Comparison of ENCODE assay signal across 23 cellular contexts in genomic region chr10:17010363-17011145, GRCh38.
DNase-seq lines count a peak whose midpoint lies in the region; ATAC-seq and TF ChIP-seq lines count a peak whose summit lies in the region.
"Had no signal": no experiment of that assay in that cellular context is flagged by ENCODE, and none has a peak within 500 bp of the region (broad histone marks: within the 10 kb centered on the region; RNA-seq: fewer than 3 reads in every experiment).

No MANE protein-coding gene starts in this region.

- TF ChIP-seq POLR2A in gastrocnemius medialis (IDR thresholded peaks at IDR 0.05), result no peak

- DNase-seq in right atrium auricular region (ENCODE audit: low spot score) (no peak), cardiac septum (ENCODE audit: low spot score) (no peak), left lung (no peak), gastrocnemius medialis (no peak), activated T-cell treated with anti-CD3 and anti-CD28 coated beads for 4 hours (no peak), HEK293T (ENCODE audit: extremely low spot score) (no peak)
- no peak for DNase-seq in effector CD4-positive, alpha-beta T cell
- DNase-seq in activated naive CD4-positive, alpha-beta T cell treated with anti-CD3 and anti-CD28 coated beads, Interleukin-2, amount 50 U/mL, for 72 hours (ENCODE audit: low spot score in 2 of 2), result no peak
- DNase-seq: ACHN; activated B cell treated with CpG ODN at 0.5 μM for 24 hours; activated CD8-positive, alpha-beta T cell treated with anti-CD3 and anti-CD28 coated beads for 36 hours; activated naive CD4-positive, alpha-beta T cell treated with anti-CD3 and anti-CD28 coated beads, Interleukin-2, amount 10 ng/mL, durations not matched to agents 7 days and 5 days; activated T-cell treated with anti-CD3 and anti-CD28 coated beads, Interleukin-2, amount 50 U/mL, for 4 hours; aorta; NCI-H146; NCI-H748 treated with DMSO at 0.1 percent for 48 hours; PC-3; stimulated activated CD4-positive, alpha-beta T cell treated with anti-CD3 and anti-CD28 coated beads, Interleukin-2, amount 100 ng/mL, for 24 hours had no signal

- peaks cover 14 to 23% of the 10 kb centered on the region in 2 donors for H3K36me3 Mint-ChIP-seq in activated naive CD4-positive, alpha-beta T cell treated with anti-CD3 and anti-CD28 coated beads, Interleukin-2, amount 50 U/mL, for 72 hours

- H3K9me3 ChIP-seq in right atrium auricular region, result peaks cover 0 to 6% of the 10 kb centered on the region in 2 donors
- H3K9me3 ChIP-seq in left lung, result no peaks in the 10 kb centered on the region
- H3K9me3 ChIP-seq in gastrocnemius medialis, result no peaks in the 10 kb centered on the region

- TF ChIP-seq CTCF in right atrium auricular region (IDR thresholded peaks at IDR 0.05) (no peak), left lung (IDR thresholded peaks at IDR 0.05) (no peak), gastrocnemius medialis (IDR thresholded peaks at IDR 0.05 in 4 of 5, conservative IDR thresholded peaks at IDR 0.05 in 1 of 5) (no peak)

- H3K27ac ChIP-seq in right atrium auricular region (peak overlapping the region; percentile 62 to 80), left lung (peak overlapping the region; percentile 52 to 80), gastrocnemius medialis (peak overlapping the region in 3 of 4 donors; percentile 42 to 48 (median 48))
- H3K27ac ChIP-seq: C4-2B had no signal

- CTCF ChIA-PET in HEK293T (lab: Yijun Ruan, JAX), result no interaction called here

- H3K27me3 ChIP-seq in right atrium auricular region, result no peaks in the 10 kb centered on the region
- no peaks in the 10 kb centered on the region for H3K27me3 ChIP-seq in left lung
- no peaks in the 10 kb centered on the region for H3K27me3 ChIP-seq in gastrocnemius medialis
- H3K27me3 ChIP-seq: SJSA1 had no signal

- H3K4me1 ChIP-seq in right atrium auricular region (peaks cover 0 to 40% of the 10 kb centered on the region in 2 donors), left lung (peaks cover 30 to 60% of the 10 kb centered on the region in 2 donors), gastrocnemius medialis (peaks cover 4 to 8% of the 10 kb centered on the region in 2 donors)

- peaks cover 0 to 8% of the 10 kb centered on the region in 2 donors for H3K9me3 Mint-ChIP-seq in activated naive CD4-positive, alpha-beta T cell treated with anti-CD3 and anti-CD28 coated beads, Interleukin-2, amount 50 U/mL, for 72 hours

- no peak overlapping the region for H3K27ac Mint-ChIP-seq in activated naive CD4-positive, alpha-beta T cell treated with anti-CD3 and anti-CD28 coated beads, Interleukin-2, amount 50 U/mL, for 72 hours
- H3K27ac Mint-ChIP-seq: activated B cell treated with CpG ODN at 0.5 μM for 24 hours; activated CD8-positive, alpha-beta T cell treated with anti-CD3 and anti-CD28 coated beads for 36 hours; activated naive CD4-positive, alpha-beta T cell treated with anti-CD3 and anti-CD28 coated beads, Interleukin-2, amount 10 ng/mL, durations not matched to agents 7 days and 5 days; stimulated activated naive CD8-positive, alpha-beta T cell treated with anti-CD3 and anti-CD28 coated beads, Interleukin-15, Interleukin-2, amounts not matched to agents 100 ng/mL and 50 ng/mL, for 24 hours had no signal

- intact Hi-C loops in cardiac septum (cut with DNase I), result no loop called here
- intact Hi-C loops in left lung (cut with DNase I), result no loop called here
- intact Hi-C loops in gastrocnemius medialis (cut with DNase I; ENCODE audit: low total_unique reads), result no loop called here

- POLR2A ChIA-PET in HEK293T (lab: Yijun Ruan, JAX), result no interaction called here

- H3K4me3 ChIP-seq in right atrium auricular region (no peak overlapping the region), left lung (no peak overlapping the region), gastrocnemius medialis (no peak overlapping the region)
- H3K4me3 ChIP-seq: HAP-1, SJSA1 had no signal

- ATAC-seq in left lung (peak; percentile 64), gastrocnemius medialis (no peak)
- no peak for ATAC-seq in activated naive CD4-positive, alpha-beta T cell treated with anti-CD3 and anti-CD28 coated beads, Interleukin-2, amount 50 U/mL, for 72 hours
- ATAC-seq: activated CD8-positive, alpha-beta T cell treated with anti-CD3 and anti-CD28 coated beads for 36 hours; activated T-cell treated with anti-CD3 and anti-CD28 coated beads, Interleukin-2, amount 50 U/mL, for 4 hours; HepG2; PC-3 had no signal

- H3K36me3 ChIP-seq in right atrium auricular region, result no peaks in the 10 kb centered on the region
- H3K36me3 ChIP-seq in left lung, result no peaks in the 10 kb centered on the region
- H3K36me3 ChIP-seq in gastrocnemius medialis, result no peaks in the 10 kb centered on the region
- H3K36me3 ChIP-seq: HAP-1, SJSA1 had no signal

- in situ Hi-C loops in gastrocnemius medialis (cut with MboI; ENCODE audit: low sequenced_read_pairs in 4 of 4), result no loop called here

TF ChIP-seq in HEK293T, 16 proteins besides CTCF, POLR2A, EP300 and RAD21:
- TF ChIP-seq L3MBTL2 (conservative IDR thresholded peaks at IDR 0.05) (no peak), BHLHE40 (IDR thresholded peaks at IDR 0.05; ENCODE audit: borderline replicate concordance) (no peak), SP1 (IDR thresholded peaks at IDR 0.05) (no peak)
TF ChIP-seq in HEK293T: peak in this region for 0.
